In the genomic region with DNA sequence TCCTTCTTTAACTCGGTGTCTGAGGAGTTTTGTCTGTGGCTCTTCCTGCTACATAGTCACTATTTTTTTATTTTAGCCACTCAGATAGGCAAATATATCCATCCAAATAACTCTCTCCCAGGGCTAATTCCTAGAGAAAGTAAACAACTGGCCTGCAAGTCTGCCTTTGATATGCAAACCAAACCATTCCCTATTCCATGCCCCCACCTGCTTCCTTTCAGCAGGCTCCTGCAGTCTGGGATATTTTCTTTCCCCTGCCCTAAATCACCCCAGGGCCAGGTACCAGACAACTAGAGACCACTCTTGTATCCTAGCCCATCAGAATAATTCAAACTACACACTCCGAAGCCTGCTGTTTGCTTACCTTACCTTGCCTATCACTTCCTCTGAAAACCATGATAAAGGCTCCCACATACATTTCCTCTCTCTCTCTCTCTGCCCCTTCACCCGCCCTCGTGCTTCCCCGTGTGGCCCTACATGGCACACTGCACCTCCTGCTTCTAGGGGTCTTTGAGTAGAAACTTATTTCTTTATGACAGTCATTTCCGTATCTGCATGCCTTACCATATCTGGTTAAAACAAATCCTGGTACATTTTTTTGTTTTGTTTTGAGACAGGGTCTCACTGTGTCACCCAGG, we compare ENCODE assay signal across 15 cellular contexts. TPM values are rescaled to one million over a fixed set of nuclear protein-coding genes. Genes with fewer than 3 reads are reported as not detected.
"Had no signal": no experiment of that assay in that cellular context is flagged by ENCODE, and none has a peak within 500 bp of the region (broad histone marks: within the 10 kb centered on the region; RNA-seq: fewer than 3 reads in every experiment).

No MANE protein-coding gene starts in this region.

- H3K27ac Mint-ChIP-seq: activated naive CD4-positive, alpha-beta T cell treated with anti-CD3 and anti-CD28 coated beads for 36 hours; natural killer cell treated with Interleukin-12 subunit alpha and Interleukin-12 subunit beta and Interleukin-15 and Interleukin-18, amount 100 ng/mL, for 72 hours; stimulated activated naive B cell treated with anti-CD40 and anti-IgM and Interleukin-4, amounts not matched to agents 10 μg/mL and 1 μg/mL and 100 μg/mL, for 72 hours had no signal

- H3K36me3 Mint-ChIP-seq: natural killer cell treated with Interleukin-12 subunit alpha and Interleukin-12 subunit beta and Interleukin-15 and Interleukin-18, amount 100 ng/mL, for 72 hours had no signal

- H3K9me3 Mint-ChIP-seq: natural killer cell treated with Interleukin-12 subunit alpha and Interleukin-12 subunit beta and Interleukin-15 and Interleukin-18, amount 100 ng/mL, for 72 hours had no signal

- ATAC-seq: natural killer cell treated with Interleukin-12 subunit alpha and Interleukin-12 subunit beta and Interleukin-15 and Interleukin-18, amount 100 ng/mL, for 72 hours had no signal

- H3K4me3 Mint-ChIP-seq: activated naive CD4-positive, alpha-beta T cell treated with anti-CD3 and anti-CD28 coated beads for 36 hours; natural killer cell treated with Interleukin-12 subunit alpha and Interleukin-12 subunit beta and Interleukin-15 and Interleukin-18, amount 100 ng/mL, for 72 hours had no signal

- H3K27me3 ChIP-seq: cardiac muscle cell had no signal

- H3K9me3 ChIP-seq: left ventricle myocardium inferior, tibial artery had no signal

- H3K27ac ChIP-seq: cardiac muscle cell, left ventricle myocardium inferior, tibial artery had no signal

- H3K4me1 ChIP-seq: left ventricle myocardium inferior, tibial artery had no signal

- DNase-seq: activated CD8-positive, alpha-beta memory T cell treated with anti-CD3 and anti-CD28 coated beads for 24 hours; activated naive CD4-positive, alpha-beta T cell treated with anti-CD3 and anti-CD28 coated beads for 36 hours; hippocampal formation; left ventricle myocardium inferior; stimulated activated CD4-positive, alpha-beta T cell treated with anti-CD3 and anti-CD28 coated beads, Interleukin-2, amount 100 ng/mL, for 48 hours; stimulated activated naive B cell treated with anti-CD40 and anti-IgM and Interleukin-4, amounts not matched to agents 10 μg/mL and 1 μg/mL and 100 μg/mL, for 72 hours; T-helper 9 cell; tibial artery had no signal

RNA-seq across cellular contexts. Expression of gene CD300H, which starts 8.3 kb away (rescaled TPM):
- total RNA-seq: activated naive CD4-positive, alpha-beta T cell treated with anti-CD3 and anti-CD28 coated beads for 36 hours; cardiac muscle cell; glomerular endothelial cell; kidney epithelial cell; left ventricle myocardium inferior; mucosa of gallbladder; natural killer cell treated with Interleukin-12 subunit alpha and Interleukin-12 subunit beta and Interleukin-15 and Interleukin-18, amount 100 ng/mL, for 72 hours; subcutaneous adipose tissue had no signal
- polyA plus RNA-seq: cardiac muscle cell, esophagus had no signal

RNA-seq across cellular contexts. Expression of gene CD300C, which starts 13.1 kb away (rescaled TPM):
- total RNA-seq: activated naive CD4-positive, alpha-beta T cell treated with anti-CD3 and anti-CD28 coated beads for 36 hours; glomerular endothelial cell; kidney epithelial cell had no signal

RNA-seq across cellular contexts. Expression of gene CD300LB, which starts 27.7 kb away (rescaled TPM):
- total RNA-seq: activated naive CD4-positive, alpha-beta T cell treated with anti-CD3 and anti-CD28 coated beads for 36 hours; cardiac muscle cell; glomerular endothelial cell; kidney epithelial cell; left ventricle myocardium inferior had no signal
- polyA plus RNA-seq: cardiac muscle cell had no signal

RNA-seq across cellular contexts. Expression of gene CD300LD, which starts 33.1 kb away (rescaled TPM):
- total RNA-seq: activated naive CD4-positive, alpha-beta T cell treated with anti-CD3 and anti-CD28 coated beads for 36 hours; cardiac muscle cell; glomerular endothelial cell; kidney epithelial cell; left ventricle myocardium inferior; mucosa of gallbladder; natural killer cell treated with Interleukin-12 subunit alpha and Interleukin-12 subunit beta and Interleukin-15 and Interleukin-18, amount 100 ng/mL, for 72 hours; subcutaneous adipose tissue had no signal
- polyA plus RNA-seq: cardiac muscle cell, esophagus had no signal
